22 cellular contexts compared by ENCODE assay signal in genomic region chr15:76178321-76178720, GRCh38.
DNase-seq lines count a peak whose midpoint lies in the region; ATAC-seq and TF ChIP-seq lines count a peak whose summit lies in the region.
"Had no signal": no experiment of that assay in that cellular context is flagged by ENCODE, and none has a peak within 500 bp of the region (broad histone marks: within the 10 kb centered on the region; RNA-seq: fewer than 3 reads in every experiment).

No MANE protein-coding gene starts in this region.

- H3K9me3 ChIP-seq in gastrocnemius medialis = no peaks in the 10 kb centered on the region
- H3K9me3 ChIP-seq: Caco-2, left lung, right atrium auricular region had no signal

- intact Hi-C loops in gastrocnemius medialis (cut with DNase I; ENCODE audit: low total_unique reads) = no loop called here

- H4K20me1 ChIP-seq in GM23338 (replicated peaks; ENCODE audit: insufficient read depth) = no peaks in the 10 kb centered on the region

- H3K36me3 Mint-ChIP-seq in GM23338 (ENCODE audit: low read depth) (no peaks in the 10 kb centered on the region; the same call in 2 of the 3 replicates), glutamatergic neuron (ENCODE audit: unreplicated experiment) (no peaks in the 10 kb centered on the region)
- H3K36me3 Mint-ChIP-seq: activated naive CD4-positive, alpha-beta T cell treated with anti-CD3 and anti-CD28 coated beads, Interleukin-2, amount 50 U/mL, for 72 hours; stimulated activated effector memory CD8-positive, alpha-beta T cell treated with anti-CD3 and anti-CD28 coated beads, Interleukin-12 subunit alpha, Interleukin-12 subunit beta, amount 100 ng/mL, for 72 hours had no signal

- H3K27ac ChIP-seq in GM23338 (ENCODE audit: low read depth) = no peak overlapping the region
- peak overlapping the region; percentile 93 to 98 (median 96) for H3K27ac ChIP-seq in gastrocnemius medialis
- H3K27ac ChIP-seq: C4-2B, left lung, right atrium auricular region, SK-N-MC had no signal

- H3K27me3 Mint-ChIP-seq in GM23338 (ENCODE audit: insufficient read depth, low read depth, poor library complexity) = peaks cover 11% of the 10 kb centered on the region
- H3K27me3 Mint-ChIP-seq in glutamatergic neuron (ENCODE audit: unreplicated experiment) = peaks cover 12% of the 10 kb centered on the region

- no peak overlapping the region for H3K4me3 ChIP-seq in GM23338
- peak overlapping the region; percentile 25 to 43 (median 36) for H3K4me3 ChIP-seq in gastrocnemius medialis
- H3K4me3 ChIP-seq: left lung, right atrium auricular region, SK-N-MC had no signal

- H3K36me3 ChIP-seq in GM23338 (ENCODE audit: insufficient read depth) (no peaks in the 10 kb centered on the region), gastrocnemius medialis (no peaks in the 10 kb centered on the region)
- H3K36me3 ChIP-seq: left lung, right atrium auricular region had no signal

- H3K4me1 Mint-ChIP-seq in GM23338 (peaks cover 4% of the 10 kb centered on the region; the same call in 1 of the 3 replicates), glutamatergic neuron (ENCODE audit: low read depth, unreplicated experiment) (peaks cover 21% of the 10 kb centered on the region)

- H3K79me2 ChIP-seq in GM23338 (replicated peaks; ENCODE audit: insufficient read depth) = no peaks in the 10 kb centered on the region

- DNase-seq in GM23338 (ENCODE audit: low spot score) = no peak
- DNase-seq in NCI-H69 (lab: John Stamatoyannopoulos, UW) = peak; percentile 41
- DNase-seq in glutamatergic neuron = no peak
- DNase-seq in gastrocnemius medialis = peak; percentile 54 to 69
- no peak for DNase-seq in activated CD4-positive, alpha-beta T cell treated with anti-CD3 and anti-CD28 coated beads for 1 hour
- no peak for DNase-seq in putamen (ENCODE audit: low spot score)
- DNase-seq: activated CD4-positive, alpha-beta T cell treated with anti-CD3 and anti-CD28 coated beads for 36 hours; activated CD8-positive, alpha-beta T cell treated with anti-CD3 and anti-CD28 coated beads, Interleukin-2, amount 10 ng/mL, durations not matched to agents 7 days and 5 days; Caco-2; DND-41; left lung; naive thymus-derived CD4-positive, alpha-beta T cell; NCI-H1092 treated with DMSO at 0.1 percent for 48 hours; NCI-H2029; NCI-H2227 treated with DMSO at 0.1 percent for 48 hours; stimulated activated CD4-positive, alpha-beta T cell treated with anti-CD3 and anti-CD28 coated beads, Interleukin-4, amount 100 ng/mL, for 24 hours had no signal

- H3K9me2 ChIP-seq in GM23338 (ENCODE audit: insufficient read depth) = no peaks in the 10 kb centered on the region

- TF ChIP-seq CTCF in GM23338 (conservative IDR thresholded peaks at IDR 0.05; ENCODE audit: low read depth in 2 of 2) = no peak
- TF ChIP-seq CTCF in glutamatergic neuron (IDR thresholded peaks at IDR 0.05; ENCODE audit: partially characterized antibody, unreplicated experiment) = no peak
- no peak for TF ChIP-seq CTCF in gastrocnemius medialis (IDR thresholded peaks at IDR 0.05 in 4 of 5, conservative IDR thresholded peaks at IDR 0.05 in 1 of 5)

- no peak overlapping the region for H3K4me2 ChIP-seq in GM23338

- H3K4me1 ChIP-seq in GM23338 (ENCODE audit: insufficient read depth) = no peaks in the 10 kb centered on the region
- H3K4me1 ChIP-seq in gastrocnemius medialis = peaks cover 47 to 61% of the 10 kb centered on the region in 2 donors
- H3K4me1 ChIP-seq: Caco-2, left lung had no signal

- H3K27ac Mint-ChIP-seq in GM23338 = peak overlapping the region; percentile 45; the same call in 1 of the 2 replicates
- H3K27ac Mint-ChIP-seq in glutamatergic neuron (ENCODE audit: unreplicated experiment) = peak overlapping the region; percentile 17
- H3K27ac Mint-ChIP-seq: activated CD4-positive, alpha-beta T cell treated with anti-CD3 and anti-CD28 coated beads for 36 hours; activated CD8-positive, alpha-beta T cell treated with anti-CD3 and anti-CD28 coated beads, Interleukin-2, amount 10 ng/mL, durations not matched to agents 7 days and 5 days; activated naive CD4-positive, alpha-beta T cell treated with anti-CD3 and anti-CD28 coated beads, Interleukin-2, amount 50 U/mL, for 72 hours; naive thymus-derived CD4-positive, alpha-beta T cell; stimulated activated effector memory CD8-positive, alpha-beta T cell treated with anti-CD3 and anti-CD28 coated beads, Interleukin-12 subunit alpha, Interleukin-12 subunit beta, amount 100 ng/mL, for 72 hours had no signal

- ATAC-seq in GM23338 (no peak), gastrocnemius medialis (peak in 1 of 2 donors; percentile 5), GM21825 (IDR thresholded peaks at IDR 0.05; ENCODE audit: unreplicated experiment) (no peak)
- ATAC-seq: activated CD4-positive, alpha-beta T cell treated with anti-CD3 and anti-CD28 coated beads for 36 hours; activated CD8-positive, alpha-beta T cell treated with anti-CD3 and anti-CD28 coated beads, Interleukin-2, amount 10 ng/mL, durations not matched to agents 7 days and 5 days; activated naive CD4-positive, alpha-beta T cell treated with anti-CD3 and anti-CD28 coated beads, Interleukin-2, amount 50 U/mL, for 72 hours; left lung; naive thymus-derived CD4-positive, alpha-beta T cell; stimulated activated effector memory CD8-positive, alpha-beta T cell treated with anti-CD3 and anti-CD28 coated beads, Interleukin-12 subunit alpha, Interleukin-12 subunit beta, amount 100 ng/mL, for 72 hours had no signal

- no peak overlapping the region for H2AFZ ChIP-seq in GM23338

- H3F3A ChIP-seq in GM23338 (replicated peaks; ENCODE audit: low read depth) = no peaks in the 10 kb centered on the region

- in situ Hi-C loops in gastrocnemius medialis (cut with MboI; ENCODE audit: low sequenced_read_pairs in 4 of 4) = loop anchor here in 1 of 4 donors (25.0 kb wide), 1 partner anchor 159 kb away; the partner anchor contains the start of gene ISL2

- no peaks in the 10 kb centered on the region for H3K27me3 ChIP-seq in GM23338 (ENCODE audit: insufficient read depth)
- H3K27me3 ChIP-seq in gastrocnemius medialis = no peaks in the 10 kb centered on the region
- H3K27me3 ChIP-seq: right atrium auricular region had no signal

- TF ChIP-seq POLR2A in gastrocnemius medialis (IDR thresholded peaks at IDR 0.05) = no peak

- H3K4me3 Mint-ChIP-seq in GM23338 (no peak overlapping the region), glutamatergic neuron (ENCODE audit: unreplicated experiment) (no peak overlapping the region)
- H3K4me3 Mint-ChIP-seq: activated CD4-positive, alpha-beta T cell treated with anti-CD3 and anti-CD28 coated beads for 36 hours; activated CD8-positive, alpha-beta T cell treated with anti-CD3 and anti-CD28 coated beads, Interleukin-2, amount 10 ng/mL, durations not matched to agents 7 days and 5 days; naive thymus-derived CD4-positive, alpha-beta T cell; stimulated activated effector memory CD8-positive, alpha-beta T cell treated with anti-CD3 and anti-CD28 coated beads, Interleukin-12 subunit alpha, Interleukin-12 subunit beta, amount 100 ng/mL, for 72 hours had no signal

- H3K9me3 Mint-ChIP-seq in GM23338 (no peaks in the 10 kb centered on the region), glutamatergic neuron (ENCODE audit: unreplicated experiment) (peaks cover 9% of the 10 kb centered on the region)
- H3K9me3 Mint-ChIP-seq: activated naive CD4-positive, alpha-beta T cell treated with anti-CD3 and anti-CD28 coated beads, Interleukin-2, amount 50 U/mL, for 72 hours; naive thymus-derived CD4-positive, alpha-beta T cell; stimulated activated effector memory CD8-positive, alpha-beta T cell treated with anti-CD3 and anti-CD28 coated beads, Interleukin-12 subunit alpha, Interleukin-12 subunit beta, amount 100 ng/mL, for 72 hours had no signal

TF ChIP-seq in GM23338, 12 proteins besides CTCF, POLR2A, EP300 and RAD21 (continues in another document):
- no peak for TF ChIP-seq NANOG (IDR thresholded peaks at IDR 0.05; ENCODE audit: borderline replicate concordance)
- TF ChIP-seq ZNF114 (CRISPR knock-in tag; IDR thresholded peaks at IDR 0.05) = no peak
- TF ChIP-seq ZNF331 (CRISPR knock-in tag; IDR thresholded peaks at IDR 0.05; ENCODE audit: low read depth) = no peak
- no peak for TF ChIP-seq EZH2 (IDR thresholded peaks at IDR 0.05; ENCODE audit: low read depth, unreplicated experiment)

Comparison
In these comparisons a context has a peak if more than half of its experiments do, and no peak if none do; other contexts are left out.
1. DNase-seq: peak in NCI-H69 (single experiment) and gastrocnemius medialis (2 of 2); none in GM23338 (single experiment), glutamatergic neuron (single experiment), activated CD4-positive, alpha-beta T cell treated with anti-CD3 and anti-CD28 coated beads for 1 hour (single experiment) and putamen (single experiment).